Comparison of ENCODE assay signal across 14 cellular contexts in the genomic region with DNA sequence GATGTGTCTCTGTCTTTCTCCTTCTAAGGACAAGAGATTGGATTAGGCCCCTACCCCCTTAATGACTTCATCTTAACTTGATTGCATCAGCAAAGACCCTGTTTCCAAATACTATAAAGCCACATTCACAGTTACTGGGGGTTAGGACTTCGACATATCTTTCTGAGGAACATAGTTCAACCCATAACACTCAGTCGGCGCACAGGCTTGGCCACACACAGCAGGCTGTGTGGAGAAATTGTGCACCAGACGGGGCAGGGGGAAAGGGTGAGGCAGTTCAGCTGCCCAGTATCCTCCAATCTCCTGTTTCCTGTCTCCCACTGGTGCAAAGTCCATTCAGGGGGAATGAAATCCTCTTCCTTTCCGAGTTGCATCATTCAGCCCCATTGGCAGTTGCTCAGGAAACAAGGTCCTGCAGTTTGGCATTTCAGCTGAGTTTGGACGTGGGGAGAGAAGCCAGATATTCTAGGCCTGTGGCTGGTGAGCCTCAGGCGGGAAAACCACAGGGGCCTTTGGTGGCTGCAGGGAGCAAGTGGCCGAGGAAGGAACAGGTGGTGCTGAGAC. TPM values are rescaled to one million over a fixed set of nuclear protein-coding genes. Genes with fewer than 3 reads are reported as not detected.
A peak's percentile ranks its signal among the peaks of the same experiment; 100 is the strongest.
DNase-seq lines count a peak whose midpoint lies in the region; ATAC-seq and TF ChIP-seq lines count a peak whose summit lies in the region.
"Had no signal": no experiment of that assay in that cellular context is flagged by ENCODE, and none has a peak within 500 bp of the region (broad histone marks: within the 10 kb centered on the region; RNA-seq: fewer than 3 reads in every experiment).

No MANE protein-coding gene starts in this region.

- no peak overlapping the region for H3K27ac Mint-ChIP-seq in WTC11
- H3K27ac Mint-ChIP-seq: activated T-cell treated with anti-CD3 and anti-CD28 coated beads, Interleukin-2, amount 50 U/mL, for 72 hours had no signal

- peaks cover 26% of the 10 kb centered on the region for H3K4me1 Mint-ChIP-seq in WTC11

- H3K36me3 ChIP-seq in HEK293 (ENCODE audit: control insufficient read depth in 2 of 2, insufficient read depth in 1 of 2, low read length in 2 of 2): no peaks in the 10 kb centered on the region

- no peak overlapping the region for H3K27ac ChIP-seq in HEK293 (ENCODE audit: extremely low read depth, low read depth, low read length)
- no peak overlapping the region for H3K27ac ChIP-seq in RWPE1

- H3K4me1 ChIP-seq in HEK293 (ENCODE audit: control insufficient read depth, insufficient read depth, low read length): no peaks in the 10 kb centered on the region

- no peak for DNase-seq in WTC11 (ENCODE audit: low spot score)
- DNase-seq in fibroblast of pulmonary artery (ENCODE audit: low read depth): peak; percentile 36
- peak; percentile 60 for DNase-seq in renal cortical epithelial cell (ENCODE audit: low read depth)
- DNase-seq in RWPE1 (ENCODE audit: low spot score): no peak
- DNase-seq: activated T-cell treated with anti-CD3 and anti-CD28 coated beads, Interleukin-2, amount 50 U/mL, for 72 hours; NCI-H1417 treated with DMSO at 0.1 percent for 48 hours; NCI-H510A treated with DMSO at 0.1 percent for 48 hours; retina; stimulated activated CD4-positive, alpha-beta T cell treated with anti-CD3 and anti-CD28 coated beads, Interleukin-4, amount 100 ng/mL, for 24 hours; T-helper 2 cell had no signal

- H3K27me3 Mint-ChIP-seq in WTC11 (ENCODE audit: low read depth): no peaks in the 10 kb centered on the region

- no peaks in the 10 kb centered on the region for H3K36me3 Mint-ChIP-seq in WTC11

- no peaks in the 10 kb centered on the region for H3K9me3 Mint-ChIP-seq in WTC11
- H3K9me3 Mint-ChIP-seq: activated T-cell treated with anti-CD3 and anti-CD28 coated beads, Interleukin-2, amount 50 U/mL, for 72 hours had no signal

- TF ChIP-seq CTCF in HEK293 (tag by site-specific recombination; IDR thresholded peaks at IDR 0.05): no peak
- TF ChIP-seq CTCF in WTC11 (IDR thresholded peaks at IDR 0.05): no peak
- TF ChIP-seq CTCF in fibroblast of pulmonary artery (IDR thresholded peaks at IDR 0.05; ENCODE audit: low read length, missing control alignments): no peak
- TF ChIP-seq CTCF in RWPE1 (conservative IDR thresholded peaks at IDR 0.05; ENCODE audit: low read depth): no peak

- H3K4me3 ChIP-seq in HEK293 (ENCODE audit: low read depth, low read length): no peak overlapping the region
- no peak overlapping the region for H3K4me3 ChIP-seq in fibroblast of pulmonary artery (replicated peaks; ENCODE audit: low read depth, low read length)

- ATAC-seq in WTC11: peak; percentile 28
- ATAC-seq in HG03354 (IDR thresholded peaks at IDR 0.05; ENCODE audit: poor library complexity, severe bottlenecking, unreplicated experiment): no peak
- ATAC-seq in GM21786 (IDR thresholded peaks at IDR 0.05; ENCODE audit: unreplicated experiment): no peak
- no peak for ATAC-seq in HG02588 (IDR thresholded peaks at IDR 0.05; ENCODE audit: unreplicated experiment)
- ATAC-seq: activated T-cell treated with anti-CD3 and anti-CD28 coated beads, Interleukin-2, amount 50 U/mL, for 72 hours had no signal

- CTCF ChIA-PET in HEK293 (lab: Yijun Ruan, JAX): no interaction called here
- CTCF ChIA-PET in WTC11 (lab: Charles Lee): no interaction called here
- CTCF ChIA-PET in RWPE1 (lab: Yijun Ruan, JAX): no interaction called here

- no peaks in the 10 kb centered on the region for H3K9me3 ChIP-seq in HEK293 (ENCODE audit: control insufficient read depth, insufficient read depth, low read depth, low read length)

- POLR2A ChIA-PET in HEK293 (lab: Yijun Ruan, JAX) (no interaction called here), WTC11 (lab: Charles Lee) (no interaction called here), RWPE1 (lab: Yijun Ruan, JAX; ENCODE audit: low non-redundant PET) (no interaction called here)

- H3K4me3 Mint-ChIP-seq in WTC11: no peak overlapping the region
- H3K4me3 Mint-ChIP-seq: activated T-cell treated with anti-CD3 and anti-CD28 coated beads, Interleukin-2, amount 50 U/mL, for 72 hours had no signal

TF ChIP-seq in HEK293, 187 proteins besides CTCF, POLR2A, EP300 and RAD21:
- TF ChIP-seq BCL11B (tag by site-specific recombination; IDR thresholded peaks at IDR 0.05; ENCODE audit: low read depth): no peak
- peak; percentile 81; the same call in 1 of the 2 replicates for TF ChIP-seq HOXD13 (CRISPR knock-in tag; IDR thresholded peaks at IDR 0.05; ENCODE audit: borderline replicate concordance)

TF ChIP-seq in WTC11, 78 proteins besides CTCF, POLR2A, EP300 and RAD21:
- no peak for TF ChIP-seq HMGA2 (CRISPR knock-in tag; IDR thresholded peaks at IDR 0.05)
- TF ChIP-seq EMX1 (CRISPR knock-in tag; IDR thresholded peaks at IDR 0.05): no peak
- peak; percentile 100 for TF ChIP-seq GABPB1 (CRISPR knock-in tag; IDR thresholded peaks at IDR 0.05)

RNA-seq across cellular contexts. Expression of a gene that starts 9.4 kb away (rescaled TPM):
- total RNA-seq in WTC11 (2021) (0.78 to 2.2 TPM (median 0.96 TPM) in 3 replicates), renal cortical epithelial cell (under 0.01 and 1.2 TPM in 2 replicates)

Comparison
In these comparisons a context has a peak if more than half of its experiments do, and no peak if none do; other contexts are left out.
1. DNase-seq: peak in fibroblast of pulmonary artery (single experiment) and renal cortical epithelial cell (single experiment); none in WTC11 (single experiment) and RWPE1 (single experiment).